In the genomic region with DNA sequence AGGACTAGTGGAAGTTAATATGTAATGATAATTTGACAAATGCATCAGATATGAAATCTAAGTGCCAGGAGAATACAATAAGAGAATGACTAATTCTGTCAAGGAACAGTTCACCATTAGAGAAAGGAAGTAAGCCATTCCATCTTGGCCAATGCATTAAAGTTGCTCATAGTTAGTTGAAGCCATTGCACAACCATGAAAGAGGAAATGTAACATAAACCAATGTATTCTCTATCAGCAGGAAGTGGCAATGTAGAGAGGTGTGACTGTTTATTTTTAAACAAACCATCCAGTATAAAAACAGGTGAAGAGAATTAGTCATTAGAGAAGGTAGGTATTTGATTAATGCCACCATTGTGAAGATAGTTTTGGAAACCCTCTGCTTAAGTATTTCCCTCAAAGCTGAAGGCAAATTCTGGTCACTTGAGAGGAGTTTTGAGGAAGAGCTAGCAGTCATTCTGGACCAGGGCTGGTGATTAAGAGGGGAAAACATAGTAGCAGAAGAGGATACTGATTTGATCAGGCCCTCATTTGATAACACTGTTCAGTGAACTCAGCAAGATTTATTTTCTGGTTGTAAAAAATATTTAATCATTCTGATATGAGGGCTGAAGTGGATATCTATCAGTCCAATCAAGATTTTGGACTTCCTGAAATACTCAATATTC, we compare ENCODE assay signal across 9 cellular contexts. TPM values are rescaled to one million over a fixed set of nuclear protein-coding genes. Genes with fewer than 3 reads are reported as not detected.
DNase-seq lines count a peak whose midpoint lies in the region; ATAC-seq, FAIRE-seq and TF ChIP-seq lines count a peak whose summit lies in the region.
"Had no signal": no experiment of that assay in that cellular context is flagged by ENCODE, and none has a peak within 500 bp of the region (broad histone marks: within the 10 kb centered on the region; RNA-seq: fewer than 3 reads in every experiment).

No MANE protein-coding gene starts in this region.

- ATAC-seq in gastroesophageal sphincter, result peak; percentile 66

- H3K27ac ChIP-seq in SJSA1, result peak overlapping the region; percentile 65
- peak overlapping the region in 2 of 4 donors; percentile 16 to 27 for H3K27ac ChIP-seq in gastroesophageal sphincter
- H3K27ac ChIP-seq: cardiac muscle cell had no signal

- H3K9me3 ChIP-seq in SJSA1 (replicated peaks), result no peaks in the 10 kb centered on the region
- H3K9me3 ChIP-seq in gastroesophageal sphincter, result no peaks in the 10 kb centered on the region

- TF ChIP-seq EP300 in gastroesophageal sphincter (IDR thresholded peaks at IDR 0.05), result no peak

- peaks cover 0 to 7% (median 2%) of the 10 kb centered on the region in 3 donors for H3K27me3 Mint-ChIP-seq in CD14-positive monocyte (ENCODE audit: low read depth in 3 of 3)

- H3K36me3 ChIP-seq in SJSA1 (no peaks in the 10 kb centered on the region), gastroesophageal sphincter (no peaks in the 10 kb centered on the region)
- H3K36me3 ChIP-seq: cardiac muscle cell had no signal

- peak; percentile 48 for FAIRE-seq in H54 (lab: Jason Lieb, UNC)

- H3K36me3 Mint-ChIP-seq in CD14-positive monocyte, result peaks cover 0 to 7% of the 10 kb centered on the region in 2 donors

- TF ChIP-seq POLR2A in H54 (IDR thresholded peaks at IDR 0.05; ENCODE audit: low read depth, low read length), result no peak
- no peak for TF ChIP-seq POLR2A in gastroesophageal sphincter (IDR thresholded peaks at IDR 0.05)

- intact Hi-C loops in CD14-positive monocyte (cut with micrococcal nuclease), result loop anchor here (2.0 to 10.0 kb wide), 2 partner anchors 14 to 56 kb away; no protein-coding TSS in a partner anchor

- H3K4me1 Mint-ChIP-seq in CD14-positive monocyte, result peaks cover 30% of the 10 kb centered on the region

- no peak for TF ChIP-seq CTCF in CD14-positive monocyte (IDR thresholded peaks at IDR 0.05)
- TF ChIP-seq CTCF in gastroesophageal sphincter (IDR thresholded peaks at IDR 0.05), result no peak

- peak overlapping the region; percentile 90 to 96 (median 93) for H3K27ac Mint-ChIP-seq in CD14-positive monocyte

- no peaks in the 10 kb centered on the region for H3K27me3 ChIP-seq in SJSA1 (replicated peaks)
- no peaks in the 10 kb centered on the region for H3K27me3 ChIP-seq in gastroesophageal sphincter
- H3K27me3 ChIP-seq: cardiac muscle cell had no signal

- H3K4me1 ChIP-seq in SJSA1 (replicated peaks) (peaks cover 34% of the 10 kb centered on the region), gastroesophageal sphincter (peaks cover 0 to 13% (median 7%) of the 10 kb centered on the region in 3 donors)

- no peak overlapping the region for H3K4me3 Mint-ChIP-seq in CD14-positive monocyte

- no peak for DNase-seq in CD14-positive monocyte (ENCODE audit: low spot score)
- no peak for DNase-seq in H54 (ENCODE audit: insufficient read length, low spot score)
- no peak for DNase-seq in SJSA1 (ENCODE audit: low read depth in 1 of 2, low spot score in 2 of 2)
- no peak for DNase-seq in SK-N-DZ (ENCODE audit: low spot score)
- DNase-seq in superior temporal gyrus (ENCODE audit: extremely low spot score), result no peak
- DNase-seq in activated T-cell treated with anti-CD3 and anti-CD28 coated beads, Interleukin-2, amount 50 U/mL, for 1 hour, result no peak
- DNase-seq in OCI-M2 (lab: John Stamatoyannopoulos, UW; ENCODE audit: unreplicated experiment), result no peak

- H3K4me3 ChIP-seq in SJSA1 (no peak overlapping the region), gastroesophageal sphincter (no peak overlapping the region)
- H3K4me3 ChIP-seq: cardiac muscle cell had no signal

- no peaks in the 10 kb centered on the region for H3K9me3 Mint-ChIP-seq in CD14-positive monocyte

RNA-seq across cellular contexts. Expression of gene ANXA2, which starts 10.8 kb away (rescaled TPM):
- polyA plus RNA-seq in CD14-positive monocyte, result 1,000 to 10,000 TPM; 2,046 to 2,079 TPM
- 3,394 and 3,434 TPM in 2 replicates for total RNA-seq in SJSA1 (2014; rRNA removed; shearing (Covaris generic))
- total RNA-seq in gastroesophageal sphincter, result 100 to 1,000 TPM; 301 to 793 (median 570) TPM
- polyA plus RNA-seq in SK-N-DZ (2014; cell fraction: cytosol; rRNA removed), result 41.3 and 47.6 TPM in 2 replicates
- polyA plus RNA-seq in SK-N-DZ (2014; cell fraction: nucleus; rRNA removed), result 24.6 and 24.8 TPM in 2 replicates
